Comparison of ENCODE assay signal across 12 cellular contexts in the genomic region with DNA sequence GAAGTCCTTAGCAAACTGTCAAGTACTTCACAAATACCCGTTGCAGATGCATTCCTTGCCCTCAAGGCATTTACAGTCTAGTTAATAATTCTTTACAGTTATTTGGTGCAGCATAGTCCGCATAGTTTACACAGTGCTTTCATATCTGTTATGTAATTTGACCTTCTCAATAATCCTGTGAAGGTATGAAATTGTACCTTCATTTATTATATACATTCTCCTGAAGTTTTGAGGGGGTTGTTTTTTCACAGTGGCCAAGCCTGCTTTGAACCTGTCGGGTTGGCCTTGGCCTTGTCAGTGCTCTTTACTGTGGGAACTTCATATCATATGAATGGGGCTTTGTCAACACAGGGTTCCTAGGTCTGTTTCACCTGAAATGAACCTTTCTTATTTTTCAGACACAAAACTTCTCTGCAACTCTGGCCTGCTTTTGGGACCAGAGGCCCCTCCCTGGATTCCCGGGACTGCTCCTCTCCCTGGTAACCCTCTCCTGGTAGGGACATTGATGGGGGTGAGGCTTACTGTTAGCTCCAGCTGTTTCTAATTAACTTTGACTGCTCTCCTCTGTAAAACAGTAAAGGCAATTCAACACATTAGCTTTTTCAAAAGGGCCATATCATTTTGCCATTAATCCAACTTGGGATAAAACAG. TPM values are rescaled to one million over a fixed set of nuclear protein-coding genes. Genes with fewer than 3 reads are reported as not detected.
DNase-seq lines count a peak whose midpoint lies in the region; ATAC-seq and TF ChIP-seq lines count a peak whose summit lies in the region.
"Had no signal": no experiment of that assay in that cellular context is flagged by ENCODE, and none has a peak within 500 bp of the region (broad histone marks: within the 10 kb centered on the region; RNA-seq: fewer than 3 reads in every experiment).

No MANE protein-coding gene starts in this region.

- H3K27me3 ChIP-seq in HCT116 (ENCODE audit: insufficient read depth, low read length) (peaks cover 4% of the 10 kb centered on the region; the same call in 1 of the 2 replicates), stomach (no peaks in the 10 kb centered on the region)

- intact Hi-C loops in HCT116 (cut with micrococcal nuclease) = no loop called here
- intact Hi-C loops in stomach (cut with DNase I; ENCODE audit: low total_unique reads) = no loop called here

- no peak for TF ChIP-seq EP300 in stomach (IDR thresholded peaks at IDR 0.05)

- H3K4me3 ChIP-seq in HCT116 (replicated peaks in 1 of 2; ENCODE audit: low read depth in 1 of 2, low read length in 2 of 2) (no peak overlapping the region), astrocyte of the spinal cord (ENCODE audit: low read depth, low read length) (no peak overlapping the region), stomach (no peak overlapping the region)

- H3K27ac ChIP-seq in HCT116 (ENCODE audit: low read depth, low read length) (no peak overlapping the region), stomach (peak overlapping the region in 4 of 5 donors; percentile 61 to 84 (median 76))

- DNase-seq in HCT116 (ENCODE audit: low read depth, low spot score) (no peak), astrocyte of the spinal cord (ENCODE audit: low read depth, low spot score) (peak; percentile 10), kidney tubule cell (ENCODE audit: low spot score) (peak; percentile 59), stomach (no peak), DMS153 treated with DMSO at 0.1 percent for 48 hours (lab: John Stamatoyannopoulos, UW; ENCODE audit: unreplicated experiment) (no peak), erythroblast (lab: John Stamatoyannopoulos, UW) (no peak), midbrain (lab: John Stamatoyannopoulos, UW) (no peak)
- DNase-seq: NCI-H1105 treated with DMSO at 0.1 percent for 48 hours, NCI-H524, SHP77 treated with DMSO at 0.1 percent for 48 hours, small intestine had no signal

- TF ChIP-seq CTCF in HCT116 (IDR thresholded peaks at IDR 0.05 in 2 of 3, conservative IDR thresholded peaks at IDR 0.05 in 1 of 3; ENCODE audit: borderline replicate concordance in 1 of 3, insufficient read depth in 1 of 3, low read depth in 2 of 3, low read length in 2 of 3) = no peak
- TF ChIP-seq CTCF in astrocyte of the spinal cord (IDR thresholded peaks at IDR 0.05; ENCODE audit: low read depth, low read length) = no peak
- no peak for TF ChIP-seq CTCF in stomach (IDR thresholded peaks at IDR 0.05)

- H2AFZ ChIP-seq in HCT116 (ENCODE audit: low read depth, low read length, poor library complexity, severe bottlenecking) = no peak overlapping the region

- H4K20me1 ChIP-seq in HCT116 (ENCODE audit: insufficient read depth) = no peaks in the 10 kb centered on the region

- 37 to 47% (median 45%) methylated on average over 4 of the region's 4 CpGs for WGBS in stomach, 5 donors

- RAD21 ChIA-PET in HCT116 (lab: Charles Lee; ENCODE audit: low non-redundant PET in 1 of 2, low total read pairs in 2 of 2, uncharacterized antibody in 2 of 2, unreplicated experiment in 2 of 2) = no interaction called here

- H3K4me2 ChIP-seq in HCT116 (ENCODE audit: low read length) = no peak overlapping the region

- POLR2A ChIA-PET in HCT116 (lab: Charles Lee) = no interaction called here

- CTCF ChIA-PET in HCT116 (lab: Charles Lee) = no interaction called here

- no TSS peak for BruUV-seq in HCT116 (replicated peaks; lab: Mats Ljungman, UMichigan)

- H3K4me1 ChIP-seq in HCT116 (ENCODE audit: control insufficient read depth in 1 of 2, insufficient read depth in 2 of 2, low read length in 2 of 2) (no peaks in the 10 kb centered on the region), stomach (peaks cover 12 to 60% (median 43%) of the 10 kb centered on the region in 4 donors)

- in situ Hi-C loops in astrocyte of the spinal cord (cut with HindIII; ENCODE audit: low sequenced_read_pairs) = no loop called here

- no peaks in the 10 kb centered on the region for H3K9me2 ChIP-seq in HCT116 (ENCODE audit: insufficient read depth)

- TF ChIP-seq POLR2A in HCT116 (IDR thresholded peaks at IDR 0.05; ENCODE audit: borderline replicate concordance, extremely low read depth, insufficient read depth, insufficient read length) = no peak
- TF ChIP-seq POLR2A in stomach (IDR thresholded peaks at IDR 0.05) = no peak
- TF ChIP-seq POLR2A in erythroblast (IDR thresholded peaks at IDR 0.05; ENCODE audit: low read length) = no peak

- no peaks in the 10 kb centered on the region for H3K79me2 ChIP-seq in HCT116 (ENCODE audit: insufficient read depth, low read length)

- TF ChIP-seq RAD21 in HCT116 (IDR thresholded peaks at IDR 0.05; ENCODE audit: low read depth) = no peak

- no peak overlapping the region for H3K9ac ChIP-seq in HCT116 (ENCODE audit: low read length)

- no peaks in the 10 kb centered on the region for H3K9me3 ChIP-seq in HCT116 (ENCODE audit: control insufficient read depth in 1 of 2, insufficient read depth in 1 of 2, low read depth in 1 of 2, low read length in 2 of 2)
- H3K9me3 ChIP-seq in stomach = no peaks in the 10 kb centered on the region

- H3K36me3 ChIP-seq in HCT116 (ENCODE audit: control insufficient read depth in 1 of 2, insufficient read depth in 2 of 2, low read length in 2 of 2) (no peaks in the 10 kb centered on the region), stomach (peaks cover 0 to 6% (median 0%) of the 10 kb centered on the region in 4 donors)

- ATAC-seq in HCT116 = no peak
- ATAC-seq in GM18867 (IDR thresholded peaks at IDR 0.05; ENCODE audit: unreplicated experiment) = no peak

TF ChIP-seq in HCT116, 20 proteins besides CTCF, POLR2A, EP300 and RAD21:
- peak; percentile 68 for TF ChIP-seq TCF7L2 (IDR thresholded peaks at IDR 0.05; ENCODE audit: borderline replicate concordance, extremely low read depth, insufficient read depth, insufficient read length)
- TF ChIP-seq YY1 (IDR thresholded peaks at IDR 0.05; ENCODE audit: extremely low read depth, insufficient replicate concordance, low read depth, low read length) = no peak

RNA-seq across cellular contexts. Expression of gene IGFBP7, which starts 9.1 kb away (rescaled TPM):
- total RNA-seq in HCT116 (2021; ENCODE audit: unreplicated experiment) (0.91 TPM), stomach (100 to 1,000 TPM; 188 to 972 (median 281) TPM)
- polyA plus RNA-seq in HCT116 (2012) = not detected in 2 replicates
- polyA plus RNA-seq in stomach = 100 to 1,000 TPM in 1 of 3 donors, 10 to 100 TPM in 2; 71.8 to 199 (median 85.9) TPM

Comparison
In these comparisons a context has a peak if more than half of its experiments do, and no peak if none do; other contexts are left out.
1. DNase-seq: peak in astrocyte of the spinal cord (single experiment) and kidney tubule cell (single experiment); none in HCT116 (single experiment), stomach (single experiment), DMS153 treated with DMSO at 0.1 percent for 48 hours (single experiment), erythroblast (0 of 2) and midbrain (single experiment).
2. RNA of gene IGFBP7, which starts 9.1 kb away (total RNA-seq): 188 to 972 TPM in stomach; 0.91 TPM in HCT116 (single experiment); every median in the first group is over 10 times any median in the second.